ENCODE assay signal across 16 cellular contexts in the genomic region with DNA sequence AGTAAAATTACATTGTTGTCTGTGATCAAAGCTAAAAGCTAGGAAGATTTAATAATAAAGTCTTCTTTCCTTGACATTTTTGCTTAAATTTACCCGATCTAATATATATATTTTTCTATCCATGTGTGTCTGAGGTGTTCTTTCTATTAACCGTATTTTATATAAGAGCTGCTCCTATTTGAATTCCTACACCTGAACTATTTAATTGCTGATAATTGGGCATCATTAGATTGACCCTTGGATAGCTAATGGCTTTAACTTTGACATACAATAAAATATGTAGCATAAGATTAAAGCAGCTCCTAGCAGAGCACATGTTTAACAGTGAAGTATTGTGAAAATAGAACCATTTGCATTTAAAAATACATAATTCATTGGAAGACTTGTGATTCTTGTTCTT.
DNase-seq lines count a peak whose midpoint lies in the region; ATAC-seq and TF ChIP-seq lines count a peak whose summit lies in the region.
"Had no signal": no experiment of that assay in that cellular context is flagged by ENCODE, and none has a peak within 500 bp of the region (broad histone marks: within the 10 kb centered on the region; RNA-seq: fewer than 3 reads in every experiment).

No MANE protein-coding gene starts in this region.

- DNase-seq in NCI-H69 (lab: John Stamatoyannopoulos, UW) (peak; percentile 35), mesenchymal stem cell (no peak), neuronal stem cell (ENCODE audit: low spot score) (no peak), brain microvascular endothelial cell (no peak), HEK293T (ENCODE audit: extremely low spot score) (no peak), CD1c-positive myeloid dendritic cell (ENCODE audit: extremely low spot score) (no peak)
- DNase-seq: ACHN; BE2C; C1 segment of cervical spinal cord; Caco-2; CD4-positive, alpha-beta T cell; DMS153; DMS79; GDM1 had no signal

- H3K9ac ChIP-seq in mesenchymal stem cell (ENCODE audit: low read length) (peak overlapping the region; percentile 17), neuronal stem cell (ENCODE audit: low read depth, low read length, poor library complexity) (no peak overlapping the region)

- no peak overlapping the region for H2BK12ac ChIP-seq in mesenchymal stem cell (ENCODE audit: low read length in 2 of 2)
- H2BK12ac ChIP-seq in neuronal stem cell (ENCODE audit: low read length), result no peak overlapping the region

- H3K4ac ChIP-seq in mesenchymal stem cell (ENCODE audit: low read depth in 1 of 2, low read length in 2 of 2) (no peak overlapping the region), neuronal stem cell (ENCODE audit: low read length) (no peak overlapping the region)

- H2BK5ac ChIP-seq in mesenchymal stem cell (ENCODE audit: low read depth, low read length, poor library complexity, severe bottlenecking) (no peak overlapping the region), neuronal stem cell (ENCODE audit: low read length) (no peak overlapping the region)

- H3K27ac ChIP-seq in mesenchymal stem cell (ENCODE audit: low read length, poor library complexity, severe bottlenecking), result no peak overlapping the region
- H3K27ac ChIP-seq in neuronal stem cell (replicated peaks; ENCODE audit: low read length), result no peak overlapping the region
- H3K27ac ChIP-seq in brain microvascular endothelial cell, result no peak overlapping the region

- no peak overlapping the region for H2AFZ ChIP-seq in mesenchymal stem cell (ENCODE audit: low read depth, low read length)
- H2AFZ ChIP-seq in neuronal stem cell (ENCODE audit: low read length), result peak overlapping the region; percentile 18

- H3K4me2 ChIP-seq in mesenchymal stem cell (ENCODE audit: low read length, poor library complexity, severe bottlenecking) (no peak overlapping the region), neuronal stem cell (ENCODE audit: insufficient read depth, low read length, poor library complexity, severe bottlenecking) (no peak overlapping the region)

- H3K79me1 ChIP-seq in mesenchymal stem cell (replicated peaks; ENCODE audit: low read length, poor library complexity, severe bottlenecking) (no peaks in the 10 kb centered on the region), neuronal stem cell (ENCODE audit: low read depth, low read length) (no peaks in the 10 kb centered on the region)

- no CpG with 5 or more reads among the region's 2 CpGs for WGBS in mesenchymal stem cell
- WGBS in neuronal stem cell (ENCODE audit: extremely low coverage in 2 of 2, insufficient read length in 2 of 2, insufficient replicate concordance in 1 of 2), 2 donors, result no CpG with 5 or more reads among the region's 2 CpGs

- H4K91ac ChIP-seq in mesenchymal stem cell (ENCODE audit: low read length) (no peak overlapping the region), neuronal stem cell (ENCODE audit: low read depth, low read length, poor library complexity) (no peak overlapping the region)

- peak overlapping the region in 1 of 2 experiments; percentile 80 for H3K4me3 ChIP-seq in mesenchymal stem cell (ENCODE audit: insufficient read depth in 1 of 2, low read depth in 1 of 2, low read length in 2 of 2)
- H3K4me3 ChIP-seq in neuronal stem cell (ENCODE audit: low read length in 2 of 2), result peak overlapping the region in 1 of 2 donors; percentile 57
- H3K4me3 ChIP-seq in brain microvascular endothelial cell (ENCODE audit: low read depth, low read length), result no peak overlapping the region
- H3K4me3 ChIP-seq: HAP-1 had no signal

- H3K36me3 ChIP-seq in mesenchymal stem cell (ENCODE audit: control insufficient read depth in 1 of 2, insufficient read depth in 2 of 2, low read depth in 1 of 2, low read length in 2 of 2) (no peaks in the 10 kb centered on the region), neuronal stem cell (replicated peaks in 1 of 2; ENCODE audit: control insufficient read depth in 2 of 2, insufficient read depth in 2 of 2, low read length in 2 of 2) (no peaks in the 10 kb centered on the region), brain microvascular endothelial cell (replicated peaks) (no peaks in the 10 kb centered on the region)
- H3K36me3 ChIP-seq: BE2C, HAP-1 had no signal

- no peak for ATAC-seq in GM18502 (IDR thresholded peaks at IDR 0.05; ENCODE audit: poor library complexity, unreplicated experiment)

- H3K23ac ChIP-seq in mesenchymal stem cell (ENCODE audit: low read length in 2 of 2) (no peak overlapping the region), neuronal stem cell (ENCODE audit: low read depth, low read length, poor library complexity) (no peak overlapping the region)

- in situ Hi-C loops in brain microvascular endothelial cell (cut with HindIII; ENCODE audit: low pct_ligation_motif_present, low sequenced_read_pairs), result no loop called here

- no peak for TF ChIP-seq CTCF in brain microvascular endothelial cell (IDR thresholded peaks at IDR 0.05; ENCODE audit: low read depth, low read length, missing control alignments)

- H3K27me3 ChIP-seq in mesenchymal stem cell (ENCODE audit: control insufficient read depth in 1 of 2, insufficient read depth in 1 of 2, low read length in 2 of 2) (no peaks in the 10 kb centered on the region), neuronal stem cell (ENCODE audit: control insufficient read depth in 3 of 3, insufficient read depth in 3 of 3, low read depth in 1 of 3, low read length in 3 of 3) (peaks cover 0 to 17% (median 0%) of the 10 kb centered on the region in 3 experiments), brain microvascular endothelial cell (replicated peaks) (no peaks in the 10 kb centered on the region)
- H3K27me3 ChIP-seq: BE2C had no signal

- no peak overlapping the region for H2BK15ac ChIP-seq in mesenchymal stem cell (ENCODE audit: low read depth, poor library complexity, severe bottlenecking)
- no peak overlapping the region for H2BK15ac ChIP-seq in neuronal stem cell (ENCODE audit: low read length)

- H3K18ac ChIP-seq in mesenchymal stem cell (ENCODE audit: low read depth in 1 of 2, low read length in 2 of 2) (no peak overlapping the region), neuronal stem cell (ENCODE audit: low read length) (no peak overlapping the region)

- H4K8ac ChIP-seq in mesenchymal stem cell (ENCODE audit: low read length), result no peak overlapping the region
- no peak overlapping the region for H4K8ac ChIP-seq in neuronal stem cell (ENCODE audit: low read depth, low read length)

- H3K14ac ChIP-seq in mesenchymal stem cell (ENCODE audit: low read length in 2 of 2) (no peak overlapping the region), neuronal stem cell (ENCODE audit: low read length) (no peak overlapping the region)

- CTCF ChIA-PET in HEK293T (lab: Yijun Ruan, JAX), result no interaction called here

- no peaks in the 10 kb centered on the region for H3K4me1 ChIP-seq in mesenchymal stem cell (ENCODE audit: control insufficient read depth, insufficient read depth, low read depth, low read length)
- H3K4me1 ChIP-seq in neuronal stem cell (ENCODE audit: control insufficient read depth in 2 of 2, insufficient read depth in 1 of 2, low read depth in 1 of 2, low read length in 2 of 2), result peaks cover 3 to 13% of the 10 kb centered on the region in 2 donors
- H3K4me1 ChIP-seq: BE2C, Caco-2, HAP-1 had no signal

- H3K9me3 ChIP-seq in mesenchymal stem cell (ENCODE audit: control insufficient read depth, low read length), result no peaks in the 10 kb centered on the region
- H3K9me3 ChIP-seq in neuronal stem cell (replicated peaks in 1 of 2; ENCODE audit: control insufficient read depth in 2 of 2, insufficient read depth in 1 of 2, low read depth in 1 of 2, low read length in 2 of 2), result peaks cover 1 to 5% of the 10 kb centered on the region in 2 donors
- H3K9me3 ChIP-seq: BE2C, Caco-2, HAP-1 had no signal

- H2AK5ac ChIP-seq in mesenchymal stem cell (ENCODE audit: low read length, severe bottlenecking), result no peak overlapping the region
- no peak overlapping the region for H2AK5ac ChIP-seq in neuronal stem cell (ENCODE audit: low read depth, low read length)

- H2BK120ac ChIP-seq in mesenchymal stem cell (ENCODE audit: low read depth, low read length) (no peak overlapping the region), neuronal stem cell (ENCODE audit: low read depth, low read length) (no peak overlapping the region)

- POLR2A ChIA-PET in HEK293T (lab: Yijun Ruan, JAX), result no interaction called here

TF ChIP-seq in HEK293T, 16 proteins besides CTCF, POLR2A, EP300 and RAD21:
- no peak for TF ChIP-seq FOXM1 (IDR thresholded peaks at IDR 0.05; ENCODE audit: borderline replicate concordance)
- no peak for TF ChIP-seq L3MBTL2 (conservative IDR thresholded peaks at IDR 0.05)
- no peak for TF ChIP-seq BHLHE40 (IDR thresholded peaks at IDR 0.05; ENCODE audit: borderline replicate concordance)
- TF ChIP-seq NFRKB (IDR thresholded peaks at IDR 0.05), result no peak
- no peak for TF ChIP-seq FOXK2 (IDR thresholded peaks at IDR 0.05)
- TF ChIP-seq CTBP1 (IDR thresholded peaks at IDR 0.05; ENCODE audit: borderline replicate concordance), result no peak
- TF ChIP-seq FOXA1 (IDR thresholded peaks at IDR 0.05), result no peak
